1 cellular context compared by ENCODE assay signal in the genomic region with DNA sequence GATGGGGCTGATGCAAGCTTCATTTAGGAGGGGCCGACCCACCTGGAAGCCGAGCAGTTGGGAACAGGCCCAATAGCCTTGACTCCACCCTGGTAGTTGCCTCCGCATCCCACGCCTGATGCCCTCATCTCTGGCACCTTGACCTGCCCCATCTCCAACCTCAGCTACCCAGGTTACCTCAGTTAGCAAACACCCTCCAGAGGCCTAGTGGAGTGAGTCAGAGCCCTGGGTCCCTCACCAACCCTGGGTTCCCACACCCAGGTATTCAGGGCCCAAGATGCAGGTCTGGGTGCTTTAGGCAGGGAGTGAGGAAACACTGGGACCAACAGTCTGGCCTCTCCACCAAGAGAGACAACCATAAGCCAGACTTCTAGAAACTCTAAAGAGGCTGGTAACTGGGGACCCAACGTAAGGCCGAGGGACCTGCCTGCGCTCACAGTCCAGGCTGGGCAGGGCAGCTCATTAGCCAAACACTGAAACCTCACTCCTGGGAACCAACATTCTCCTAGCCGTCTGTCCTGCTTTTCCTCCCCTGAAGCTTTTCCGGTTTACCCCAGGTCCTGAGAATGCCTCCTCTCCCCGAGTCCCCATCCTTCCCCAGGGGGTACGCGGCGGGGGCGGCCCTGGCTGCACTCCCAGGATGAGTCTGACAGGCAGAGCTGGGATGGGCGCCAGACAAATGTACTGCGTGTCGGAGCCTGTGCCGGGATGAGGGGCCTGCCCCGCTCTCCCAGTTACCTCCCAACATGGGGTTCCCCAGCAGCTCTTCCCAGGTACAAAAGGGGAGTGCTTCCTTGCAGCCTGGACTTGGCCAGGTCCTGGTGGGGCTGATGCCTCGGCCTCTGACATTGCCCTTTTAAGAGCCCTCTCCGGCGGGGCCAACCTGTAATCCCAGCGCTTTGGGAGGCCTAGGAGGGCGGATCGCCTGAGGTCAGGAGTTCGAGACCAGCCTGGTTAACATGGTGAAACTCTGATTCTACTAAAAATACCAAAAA.
TF ChIP-seq lines count a peak whose summit lies in the region.

No MANE protein-coding gene starts in this region.

TF ChIP-seq in HEK293, 187 proteins besides CTCF, POLR2A, EP300 and RAD21 (continues in another document):
- TF ChIP-seq BCL6B (tag by site-specific recombination; IDR thresholded peaks at IDR 0.05) (no peak), ZFHX2 (tag by site-specific recombination; conservative IDR thresholded peaks at IDR 0.05) (peak; percentile 68), SP3 (tag by site-specific recombination; IDR thresholded peaks at IDR 0.05) (no peak), ZBTB11 (tag by site-specific recombination; conservative IDR thresholded peaks at IDR 0.05; ENCODE audit: low read depth) (no peak), ZNF529 (tag by site-specific recombination; IDR thresholded peaks at IDR 0.05; ENCODE audit: insufficient replicate concordance) (no peak), ZNF324 (tag by site-specific recombination; IDR thresholded peaks at IDR 0.05) (no peak; the same call in 1 of the 2 replicates), ZNF19 (tag by site-specific recombination; IDR thresholded peaks at IDR 0.05; ENCODE audit: low read depth) (no peak), HOXC10 (CRISPR knock-in tag; IDR thresholded peaks at IDR 0.05) (no peak), ZNF510 (tag by site-specific recombination; IDR thresholded peaks at IDR 0.05; ENCODE audit: insufficient replicate concordance) (no peak), ZNF791 (tag by site-specific recombination; IDR thresholded peaks at IDR 0.05) (no peak), ZNF544 (tag by site-specific recombination; IDR thresholded peaks at IDR 0.05) (no peak), ZNF2 (tag by site-specific recombination; IDR thresholded peaks at IDR 0.05) (0 out of 2 replicates have a peak, but pooled peaks have one; percentile 59), ZNF112 (tag by site-specific recombination; IDR thresholded peaks at IDR 0.05) (no peak), ZSCAN16 (tag by site-specific recombination; IDR thresholded peaks at IDR 0.05) (no peak), MYNN (tag by site-specific recombination; IDR thresholded peaks at IDR 0.05; ENCODE audit: borderline replicate concordance) (no peak), ZNF280D (tag by site-specific recombination; IDR thresholded peaks at IDR 0.05) (no peak), ZNF362 (tag by site-specific recombination; IDR thresholded peaks at IDR 0.05) (no peak), ZBTB21 (tag by site-specific recombination; IDR thresholded peaks at IDR 0.05) (no peak), ZNF155 (tag by site-specific recombination; IDR thresholded peaks at IDR 0.05) (no peak), TRIM28 (IDR thresholded peaks at IDR 0.05; ENCODE audit: borderline replicate concordance, low read length) (no peak), ZNF664 (tag by site-specific recombination; IDR thresholded peaks at IDR 0.05) (no peak), ZNF658 (tag by site-specific recombination; IDR thresholded peaks at IDR 0.05) (no peak), ZNF223 (tag by site-specific recombination; IDR thresholded peaks at IDR 0.05) (no peak), SCRT1 (tag by site-specific recombination; IDR thresholded peaks at IDR 0.05; ENCODE audit: borderline replicate concordance) (peak; percentile 78), ZNF548 (tag by site-specific recombination; IDR thresholded peaks at IDR 0.05) (no peak), ZNF133 (tag by site-specific recombination; IDR thresholded peaks at IDR 0.05) (no peak), ZNF184 (tag by site-specific recombination; IDR thresholded peaks at IDR 0.05) (no peak), MEIS1 (CRISPR knock-in tag; IDR thresholded peaks at IDR 0.05; ENCODE audit: borderline replicate concordance) (no peak), ZNF266 (tag by site-specific recombination; IDR thresholded peaks at IDR 0.05; ENCODE audit: low read depth) (no peak)
- TF ChIP-seq, protein P1, sequence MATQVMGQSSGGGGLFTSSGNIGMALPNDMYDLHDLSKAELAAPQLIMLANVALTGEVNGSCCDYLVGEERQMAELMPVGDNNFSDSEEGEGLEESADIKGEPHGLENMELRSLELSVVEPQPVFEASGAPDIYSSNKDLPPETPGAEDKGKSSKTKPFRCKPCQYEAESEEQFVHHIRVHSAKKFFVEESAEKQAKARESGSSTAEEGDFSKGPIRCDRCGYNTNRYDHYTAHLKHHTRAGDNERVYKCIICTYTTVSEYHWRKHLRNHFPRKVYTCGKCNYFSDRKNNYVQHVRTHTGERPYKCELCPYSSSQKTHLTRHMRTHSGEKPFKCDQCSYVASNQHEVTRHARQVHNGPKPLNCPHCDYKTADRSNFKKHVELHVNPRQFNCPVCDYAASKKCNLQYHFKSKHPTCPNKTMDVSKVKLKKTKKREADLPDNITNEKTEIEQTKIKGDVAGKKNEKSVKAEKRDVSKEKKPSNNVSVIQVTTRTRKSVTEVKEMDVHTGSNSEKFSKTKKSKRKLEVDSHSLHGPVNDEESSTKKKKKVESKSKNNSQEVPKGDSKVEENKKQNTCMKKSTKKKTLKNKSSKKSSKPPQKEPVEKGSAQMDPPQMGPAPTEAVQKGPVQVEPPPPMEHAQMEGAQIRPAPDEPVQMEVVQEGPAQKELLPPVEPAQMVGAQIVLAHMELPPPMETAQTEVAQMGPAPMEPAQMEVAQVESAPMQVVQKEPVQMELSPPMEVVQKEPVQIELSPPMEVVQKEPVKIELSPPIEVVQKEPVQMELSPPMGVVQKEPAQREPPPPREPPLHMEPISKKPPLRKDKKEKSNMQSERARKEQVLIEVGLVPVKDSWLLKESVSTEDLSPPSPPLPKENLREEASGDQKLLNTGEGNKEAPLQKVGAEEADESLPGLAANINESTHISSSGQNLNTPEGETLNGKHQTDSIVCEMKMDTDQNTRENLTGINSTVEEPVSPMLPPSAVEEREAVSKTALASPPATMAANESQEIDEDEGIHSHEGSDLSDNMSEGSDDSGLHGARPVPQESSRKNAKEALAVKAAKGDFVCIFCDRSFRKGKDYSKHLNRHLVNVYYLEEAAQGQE (tag by site-specific recombination; IDR thresholded peaks at IDR 0.05): no peak
- TF ChIP-seq, protein P2, sequence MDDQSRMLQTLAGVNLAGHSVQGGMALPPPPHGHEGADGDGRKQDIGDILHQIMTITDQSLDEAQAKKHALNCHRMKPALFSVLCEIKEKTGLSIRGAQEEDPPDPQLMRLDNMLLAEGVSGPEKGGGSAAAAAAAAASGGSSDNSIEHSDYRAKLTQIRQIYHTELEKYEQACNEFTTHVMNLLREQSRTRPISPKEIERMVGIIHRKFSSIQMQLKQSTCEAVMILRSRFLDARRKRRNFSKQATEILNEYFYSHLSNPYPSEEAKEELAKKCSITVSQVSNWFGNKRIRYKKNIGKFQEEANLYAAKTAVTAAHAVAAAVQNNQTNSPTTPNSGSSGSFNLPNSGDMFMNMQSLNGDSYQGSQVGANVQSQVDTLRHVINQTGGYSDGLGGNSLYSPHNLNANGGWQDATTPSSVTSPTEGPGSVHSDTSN (CRISPR knock-in tag; IDR thresholded peaks at IDR 0.05): no peak
- TF ChIP-seq, protein P3, sequence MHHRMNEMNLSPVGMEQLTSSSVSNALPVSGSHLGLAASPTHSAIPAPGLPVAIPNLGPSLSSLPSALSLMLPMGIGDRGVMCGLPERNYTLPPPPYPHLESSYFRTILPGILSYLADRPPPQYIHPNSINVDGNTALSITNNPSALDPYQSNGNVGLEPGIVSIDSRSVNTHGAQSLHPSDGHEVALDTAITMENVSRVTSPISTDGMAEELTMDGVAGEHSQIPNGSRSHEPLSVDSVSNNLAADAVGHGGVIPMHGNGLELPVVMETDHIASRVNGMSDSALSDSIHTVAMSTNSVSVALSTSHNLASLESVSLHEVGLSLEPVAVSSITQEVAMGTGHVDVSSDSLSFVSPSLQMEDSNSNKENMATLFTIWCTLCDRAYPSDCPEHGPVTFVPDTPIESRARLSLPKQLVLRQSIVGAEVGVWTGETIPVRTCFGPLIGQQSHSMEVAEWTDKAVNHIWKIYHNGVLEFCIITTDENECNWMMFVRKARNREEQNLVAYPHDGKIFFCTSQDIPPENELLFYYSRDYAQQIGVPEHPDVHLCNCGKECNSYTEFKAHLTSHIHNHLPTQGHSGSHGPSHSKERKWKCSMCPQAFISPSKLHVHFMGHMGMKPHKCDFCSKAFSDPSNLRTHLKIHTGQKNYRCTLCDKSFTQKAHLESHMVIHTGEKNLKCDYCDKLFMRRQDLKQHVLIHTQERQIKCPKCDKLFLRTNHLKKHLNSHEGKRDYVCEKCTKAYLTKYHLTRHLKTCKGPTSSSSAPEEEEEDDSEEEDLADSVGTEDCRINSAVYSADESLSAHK (tag by site-specific recombination; IDR thresholded peaks at IDR 0.05): no peak
- TF ChIP-seq, protein P4, sequence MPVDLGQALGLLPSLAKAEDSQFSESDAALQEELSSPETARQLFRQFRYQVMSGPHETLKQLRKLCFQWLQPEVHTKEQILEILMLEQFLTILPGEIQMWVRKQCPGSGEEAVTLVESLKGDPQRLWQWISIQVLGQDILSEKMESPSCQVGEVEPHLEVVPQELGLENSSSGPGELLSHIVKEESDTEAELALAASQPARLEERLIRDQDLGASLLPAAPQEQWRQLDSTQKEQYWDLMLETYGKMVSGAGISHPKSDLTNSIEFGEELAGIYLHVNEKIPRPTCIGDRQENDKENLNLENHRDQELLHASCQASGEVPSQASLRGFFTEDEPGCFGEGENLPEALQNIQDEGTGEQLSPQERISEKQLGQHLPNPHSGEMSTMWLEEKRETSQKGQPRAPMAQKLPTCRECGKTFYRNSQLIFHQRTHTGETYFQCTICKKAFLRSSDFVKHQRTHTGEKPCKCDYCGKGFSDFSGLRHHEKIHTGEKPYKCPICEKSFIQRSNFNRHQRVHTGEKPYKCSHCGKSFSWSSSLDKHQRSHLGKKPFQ (tag by site-specific recombination; IDR thresholded peaks at IDR 0.05): no peak
